Comparison of ENCODE assay signal across 14 cellular contexts in genomic region chr2:134138115-134138514, GRCh38.
DNase-seq lines count a peak whose midpoint lies in the region; ATAC-seq and TF ChIP-seq lines count a peak whose summit lies in the region.
"Had no signal": no experiment of that assay in that cellular context is flagged by ENCODE, and none has a peak within 500 bp of the region (broad histone marks: within the 10 kb centered on the region; RNA-seq: fewer than 3 reads in every experiment).

No MANE protein-coding gene starts in this region.

- peaks cover 42% of the 10 kb centered on the region for H3K36me3 Mint-ChIP-seq in activated T-helper 17 cell treated with anti-CD3 and anti-CD28 coated beads, Interleukin-2, amount 50 U/mL, for 72 hours (ENCODE audit: low read depth)

- DNase-seq in cardiac muscle cell (ENCODE audit: low read depth in 1 of 2, low spot score in 1 of 2) = no peak
- DNase-seq in Right ventricle myocardium inferior (ENCODE audit: missing footprints) = no peak
- peak; percentile 69 for DNase-seq in iris pigment epithelial cell (ENCODE audit: low read depth)
- no peak for DNase-seq in thoracic aorta (ENCODE audit: low spot score)
- no peak for DNase-seq in WERI-Rb-1
- DNase-seq in activated T-cell treated with anti-CD3 and anti-CD28 coated beads for 4 hours = no peak
- DNase-seq in esophagus muscularis mucosa (ENCODE audit: extremely low spot score) = no peak
- DNase-seq: activated CD4-positive, alpha-beta memory T cell treated with anti-CD3 and anti-CD28 coated beads for 36 hours; foreskin keratinocyte; NCI-H774; ovary; T-helper 9 cell; trophoblast cell had no signal

- TF ChIP-seq CTCF in cardiac muscle cell (IDR thresholded peaks at IDR 0.05; ENCODE audit: low read depth, low read length) (no peak), thoracic aorta (IDR thresholded peaks at IDR 0.05) (no peak), WERI-Rb-1 (IDR thresholded peaks at IDR 0.05; ENCODE audit: low read depth, low read length) (no peak), esophagus muscularis mucosa (IDR thresholded peaks at IDR 0.05) (no peak)

- H3K9me3 Mint-ChIP-seq in activated T-helper 17 cell treated with anti-CD3 and anti-CD28 coated beads, Interleukin-2, amount 50 U/mL, for 72 hours = no peaks in the 10 kb centered on the region
- H3K9me3 Mint-ChIP-seq: activated CD4-positive, alpha-beta memory T cell treated with anti-CD3 and anti-CD28 coated beads for 36 hours had no signal

- H3K27me3 ChIP-seq in cardiac muscle cell (no peaks in the 10 kb centered on the region), thoracic aorta (replicated peaks; ENCODE audit: insufficient read depth) (no peaks in the 10 kb centered on the region), WERI-Rb-1 (ENCODE audit: insufficient read depth, low read depth, severe bottlenecking) (no peaks in the 10 kb centered on the region), esophagus muscularis mucosa (no peaks in the 10 kb centered on the region)
- H3K27me3 ChIP-seq: foreskin keratinocyte, ovary had no signal

- H3K4me3 Mint-ChIP-seq in activated T-helper 17 cell treated with anti-CD3 and anti-CD28 coated beads, Interleukin-2, amount 50 U/mL, for 72 hours = peak overlapping the region; percentile 90
- H3K4me3 Mint-ChIP-seq: activated CD4-positive, alpha-beta memory T cell treated with anti-CD3 and anti-CD28 coated beads for 36 hours had no signal

- H3K27ac ChIP-seq in cardiac muscle cell = peak overlapping the region; percentile 84
- peak overlapping the region; percentile 32 to 62 for H3K27ac ChIP-seq in thoracic aorta
- no peak overlapping the region for H3K27ac ChIP-seq in WERI-Rb-1
- peak overlapping the region in 2 of 4 donors; percentile 65 to 72 for H3K27ac ChIP-seq in esophagus muscularis mucosa (replicated peaks in 1 of 4)
- H3K27ac ChIP-seq: foreskin keratinocyte, ovary had no signal

- ATAC-seq in Right ventricle myocardium inferior = no peak
- no peak for ATAC-seq in activated T-helper 17 cell treated with anti-CD3 and anti-CD28 coated beads, Interleukin-2, amount 50 U/mL, for 72 hours (replicated peaks)
- ATAC-seq in thoracic aorta (ENCODE audit: insufficient number of reproducible peaks, low FRiP score, low read depth) = no peak
- ATAC-seq: foreskin keratinocyte had no signal

- H3K27ac Mint-ChIP-seq in activated T-helper 17 cell treated with anti-CD3 and anti-CD28 coated beads, Interleukin-2, amount 50 U/mL, for 72 hours = peak overlapping the region; percentile 85
- H3K27ac Mint-ChIP-seq: activated CD4-positive, alpha-beta memory T cell treated with anti-CD3 and anti-CD28 coated beads for 36 hours had no signal

- TF ChIP-seq EP300 in esophagus muscularis mucosa (IDR thresholded peaks at IDR 0.05) = no peak

- no peak overlapping the region for H3K4me3 ChIP-seq in cardiac muscle cell
- H3K4me3 ChIP-seq in thoracic aorta = no peak overlapping the region
- H3K4me3 ChIP-seq in WERI-Rb-1 (ENCODE audit: low read depth, low read length) = no peak overlapping the region
- no peak overlapping the region for H3K4me3 ChIP-seq in esophagus muscularis mucosa
- H3K4me3 ChIP-seq: ovary had no signal

- TF ChIP-seq POLR2A in esophagus muscularis mucosa (IDR thresholded peaks at IDR 0.05; ENCODE audit: low read depth) = no peak

- H3K27me3 Mint-ChIP-seq in activated T-helper 17 cell treated with anti-CD3 and anti-CD28 coated beads, Interleukin-2, amount 50 U/mL, for 72 hours = no peaks in the 10 kb centered on the region
- H3K27me3 Mint-ChIP-seq: activated CD4-positive, alpha-beta memory T cell treated with anti-CD3 and anti-CD28 coated beads for 36 hours had no signal

- H3K4me1 ChIP-seq in cardiac muscle cell (ENCODE audit: low read depth) (peaks cover 52% of the 10 kb centered on the region), thoracic aorta (ENCODE audit: control insufficient read depth in 1 of 2, low read depth in 2 of 2) (peaks cover 20 to 35% of the 10 kb centered on the region in 2 donors), esophagus muscularis mucosa (peaks cover 29 to 80% (median 56%) of the 10 kb centered on the region in 4 donors)

- WGBS in esophagus muscularis mucosa = 86% methylated on average over 2 of the region's 2 CpGs

- H3K9me3 ChIP-seq in cardiac muscle cell (ENCODE audit: low read depth) (no peaks in the 10 kb centered on the region), thoracic aorta (no peaks in the 10 kb centered on the region), WERI-Rb-1 (ENCODE audit: severe bottlenecking) (no peaks in the 10 kb centered on the region), esophagus muscularis mucosa (no peaks in the 10 kb centered on the region)
- H3K9me3 ChIP-seq: ovary had no signal

- no peaks in the 10 kb centered on the region for H3K36me3 ChIP-seq in cardiac muscle cell
- no peaks in the 10 kb centered on the region for H3K36me3 ChIP-seq in thoracic aorta
- H3K36me3 ChIP-seq in WERI-Rb-1 = peaks cover 11% of the 10 kb centered on the region
- H3K36me3 ChIP-seq in esophagus muscularis mucosa = no peaks in the 10 kb centered on the region
- H3K36me3 ChIP-seq: ovary had no signal

- H3K4me1 Mint-ChIP-seq in activated T-helper 17 cell treated with anti-CD3 and anti-CD28 coated beads, Interleukin-2, amount 50 U/mL, for 72 hours = peaks cover 76% of the 10 kb centered on the region

- intact Hi-C loops in Right ventricle myocardium inferior (cut with DNase I) = loop anchor here (5.0 kb wide), 2 partner anchors 34 to 119 kb away; no protein-coding TSS in a partner anchor
- intact Hi-C loops in esophagus muscularis mucosa (cut with DNase I) = no loop called here
